In genomic region chr15:62306851-62307504, GRCh38 we compare ENCODE assay signal across 8 cellular contexts.
DNase-seq lines count a peak whose midpoint lies in the region; ATAC-seq and TF ChIP-seq lines count a peak whose summit lies in the region.

No MANE protein-coding gene starts in this region.

- H3K27ac Mint-ChIP-seq in CD14-positive monocyte (no peak overlapping the region), GM23338 (no peak overlapping the region)
- H3K27ac Mint-ChIP-seq in activated naive CD8-positive, alpha-beta T cell treated with anti-CD3 and anti-CD28 coated beads for 36 hours, result no peak overlapping the region
- no peak overlapping the region for H3K27ac Mint-ChIP-seq in activated T-helper 1 cell treated with anti-CD3 and anti-CD28 coated beads, Interleukin-12 subunit alpha, Interleukin-12 subunit beta, Interleukin-2, Interleukin-4 antibody, amounts not matched to agents 30 ng/mL and 10 ng/mL and 1 ng/mL, durations not matched to agents 14 hours and 24 hours and 36 hours

- H3K36me3 ChIP-seq in GM23338 (ENCODE audit: insufficient read depth), result no peaks in the 10 kb centered on the region

- H3K4me3 Mint-ChIP-seq in CD14-positive monocyte (no peak overlapping the region), GM23338 (no peak overlapping the region)
- peak overlapping the region; percentile 8 for H3K4me3 Mint-ChIP-seq in activated naive CD8-positive, alpha-beta T cell treated with anti-CD3 and anti-CD28 coated beads for 36 hours
- no peak overlapping the region for H3K4me3 Mint-ChIP-seq in activated T-helper 1 cell treated with anti-CD3 and anti-CD28 coated beads, Interleukin-12 subunit alpha, Interleukin-12 subunit beta, Interleukin-2, Interleukin-4 antibody, amounts not matched to agents 30 ng/mL and 10 ng/mL and 1 ng/mL, durations not matched to agents 14 hours and 24 hours and 36 hours

- H3K4me1 Mint-ChIP-seq in CD14-positive monocyte (peaks cover 5% of the 10 kb centered on the region), GM23338 (peaks cover 5% of the 10 kb centered on the region; the same call in 2 of the 3 replicates)
- peaks cover 7% of the 10 kb centered on the region for H3K4me1 Mint-ChIP-seq in activated naive CD8-positive, alpha-beta T cell treated with anti-CD3 and anti-CD28 coated beads for 36 hours
- peaks cover 7% of the 10 kb centered on the region for H3K4me1 Mint-ChIP-seq in activated T-helper 1 cell treated with anti-CD3 and anti-CD28 coated beads, Interleukin-12 subunit alpha, Interleukin-12 subunit beta, Interleukin-2, Interleukin-4 antibody, amounts not matched to agents 30 ng/mL and 10 ng/mL and 1 ng/mL, durations not matched to agents 14 hours and 24 hours and 36 hours (ENCODE audit: low read depth)

- H3F3A ChIP-seq in GM23338 (replicated peaks; ENCODE audit: low read depth), result no peaks in the 10 kb centered on the region

- no peaks in the 10 kb centered on the region for H3K9me2 ChIP-seq in GM23338 (ENCODE audit: insufficient read depth)

- H3K27me3 Mint-ChIP-seq in CD14-positive monocyte (ENCODE audit: low read depth in 3 of 3) (peaks cover 0 to 11% (median 8%) of the 10 kb centered on the region in 3 donors), GM23338 (ENCODE audit: insufficient read depth, low read depth, poor library complexity) (no peaks in the 10 kb centered on the region)
- peaks cover 69% of the 10 kb centered on the region for H3K27me3 Mint-ChIP-seq in activated naive CD8-positive, alpha-beta T cell treated with anti-CD3 and anti-CD28 coated beads for 36 hours
- peaks cover 36% of the 10 kb centered on the region for H3K27me3 Mint-ChIP-seq in activated T-helper 1 cell treated with anti-CD3 and anti-CD28 coated beads, Interleukin-12 subunit alpha, Interleukin-12 subunit beta, Interleukin-2, Interleukin-4 antibody, amounts not matched to agents 30 ng/mL and 10 ng/mL and 1 ng/mL, durations not matched to agents 14 hours and 24 hours and 36 hours (ENCODE audit: insufficient read depth)

- no peak overlapping the region for H3K4me3 ChIP-seq in GM23338

- H3K4me2 ChIP-seq in GM23338, result no peak overlapping the region

- H3K27me3 ChIP-seq in GM23338 (ENCODE audit: insufficient read depth), result no peaks in the 10 kb centered on the region

- ATAC-seq in GM23338 (peak; percentile 100), left cardiac atrium (peak; percentile 89 to 93), sciatic nerve (peak; percentile 92)

- intact Hi-C loops in CD14-positive monocyte (cut with micrococcal nuclease), result no loop called here
- intact Hi-C loops in left cardiac atrium (cut with DNase I), result loop anchor here in 1 of 2 donors (5.0 to 10.0 kb wide), 2 partner anchors 232 to 435 kb away; no protein-coding TSS in a partner anchor
- intact Hi-C loops in sciatic nerve (cut with DNase I), result no loop called here
- intact Hi-C loops in activated T-helper 1 cell treated with anti-CD3 and anti-CD28 coated beads, Interleukin-12 subunit alpha, Interleukin-12 subunit beta, Interleukin-2, Interleukin-4 antibody, amounts not matched to agents 30 ng/mL and 10 ng/mL and 1 ng/mL, durations not matched to agents 14 hours and 24 hours and 36 hours (cut with micrococcal nuclease), result loop anchor here (2.0 to 5.0 kb wide), 2 partner anchors 235 to 434 kb away; no protein-coding TSS in a partner anchor

- H4K20me1 ChIP-seq in GM23338 (replicated peaks; ENCODE audit: insufficient read depth), result no peaks in the 10 kb centered on the region

- H3K9me3 Mint-ChIP-seq in CD14-positive monocyte (peaks cover 0 to 7% (median 2%) of the 10 kb centered on the region in 7 donors), GM23338 (peaks cover 5% of the 10 kb centered on the region; the same call in 2 of the 3 replicates)
- H3K9me3 Mint-ChIP-seq in activated naive CD8-positive, alpha-beta T cell treated with anti-CD3 and anti-CD28 coated beads for 36 hours, result peaks cover under 1% of the 10 kb centered on the region
- no peaks in the 10 kb centered on the region for H3K9me3 Mint-ChIP-seq in activated T-helper 1 cell treated with anti-CD3 and anti-CD28 coated beads, Interleukin-12 subunit alpha, Interleukin-12 subunit beta, Interleukin-2, Interleukin-4 antibody, amounts not matched to agents 30 ng/mL and 10 ng/mL and 1 ng/mL, durations not matched to agents 14 hours and 24 hours and 36 hours

- no peak overlapping the region for H3K27ac ChIP-seq in GM23338 (ENCODE audit: low read depth)

- no peaks in the 10 kb centered on the region for H3K4me1 ChIP-seq in GM23338 (ENCODE audit: insufficient read depth)

- peak; percentile 35 for TF ChIP-seq CTCF in CD14-positive monocyte (IDR thresholded peaks at IDR 0.05)
- peak; percentile 76 to 84 for TF ChIP-seq CTCF in GM23338 (conservative IDR thresholded peaks at IDR 0.05; ENCODE audit: low read depth in 2 of 2)

- no peaks in the 10 kb centered on the region for H3K79me2 ChIP-seq in GM23338 (replicated peaks; ENCODE audit: insufficient read depth)

- no peak overlapping the region for H2AFZ ChIP-seq in GM23338

- DNase-seq in CD14-positive monocyte (ENCODE audit: low spot score), result no peak
- peak; percentile 96 for DNase-seq in GM23338 (ENCODE audit: low spot score)
- peak; percentile 42 for DNase-seq in NCI-H345 (lab: John Stamatoyannopoulos, UW)
- no peak for DNase-seq in activated naive CD8-positive, alpha-beta T cell treated with anti-CD3 and anti-CD28 coated beads for 36 hours
- DNase-seq in left cardiac atrium, result peak; percentile 61
- peak; percentile 64 for DNase-seq in sciatic nerve (ENCODE audit: low spot score)
- no peak for DNase-seq in activated T-helper 1 cell treated with anti-CD3 and anti-CD28 coated beads, Interleukin-12 subunit alpha, Interleukin-12 subunit beta, Interleukin-2, Interleukin-4 antibody, amounts not matched to agents 30 ng/mL and 10 ng/mL and 1 ng/mL, durations not matched to agents 14 hours and 24 hours and 36 hours (ENCODE audit: low spot score)
- no peak for DNase-seq in activated CD8-positive, alpha-beta memory T cell treated with anti-CD3 and anti-CD28 coated beads, Interleukin-2, amount 50 U/mL, for 4 hours

- no peaks in the 10 kb centered on the region for H3K36me3 Mint-ChIP-seq in CD14-positive monocyte
- no peaks in the 10 kb centered on the region for H3K36me3 Mint-ChIP-seq in GM23338 (ENCODE audit: low read depth)
- no peaks in the 10 kb centered on the region for H3K36me3 Mint-ChIP-seq in activated naive CD8-positive, alpha-beta T cell treated with anti-CD3 and anti-CD28 coated beads for 36 hours
- H3K36me3 Mint-ChIP-seq in activated T-helper 1 cell treated with anti-CD3 and anti-CD28 coated beads, Interleukin-12 subunit alpha, Interleukin-12 subunit beta, Interleukin-2, Interleukin-4 antibody, amounts not matched to agents 30 ng/mL and 10 ng/mL and 1 ng/mL, durations not matched to agents 14 hours and 24 hours and 36 hours (ENCODE audit: low read depth), result no peaks in the 10 kb centered on the region

TF ChIP-seq in GM23338, 12 proteins besides CTCF, POLR2A, EP300 and RAD21 (continues in another document):
- TF ChIP-seq ETS1 (IDR thresholded peaks at IDR 0.05), result no peak
- no peak for TF ChIP-seq REST (IDR thresholded peaks at IDR 0.05; ENCODE audit: unreplicated experiment)
- no peak for TF ChIP-seq ZNF114 (CRISPR knock-in tag; IDR thresholded peaks at IDR 0.05)
- no peak for TF ChIP-seq JUNB (IDR thresholded peaks at IDR 0.05; ENCODE audit: unreplicated experiment)
- TF ChIP-seq EZH2phosphoT487 (IDR thresholded peaks at IDR 0.05; ENCODE audit: unreplicated experiment), result no peak
- TF ChIP-seq EZH2 (IDR thresholded peaks at IDR 0.05; ENCODE audit: low read depth, unreplicated experiment), result no peak
- TF ChIP-seq STAT1 (IDR thresholded peaks at IDR 0.05; ENCODE audit: unreplicated experiment), result no peak

Comparison
In these comparisons a context has a peak if more than half of its experiments do, and no peak if none do; other contexts are left out.
1. DNase-seq: peak in GM23338 (single experiment), NCI-H345 (single experiment), left cardiac atrium (single experiment) and sciatic nerve (single experiment); none in CD14-positive monocyte (single experiment), activated naive CD8-positive, alpha-beta T cell treated with anti-CD3 and anti-CD28 coated beads for 36 hours (single experiment), activated T-helper 1 cell treated with anti-CD3 and anti-CD28 coated beads, Interleukin-12 subunit alpha, Interleukin-12 subunit beta, Interleukin-2, Interleukin-4 antibody, amounts not matched to agents 30 ng/mL and 10 ng/mL and 1 ng/mL, durations not matched to agents 14 hours and 24 hours and 36 hours (single experiment) and activated CD8-positive, alpha-beta memory T cell treated with anti-CD3 and anti-CD28 coated beads, Interleukin-2, amount 50 U/mL, for 4 hours (single experiment).
2. Peak in every context shown above with its lines, with median percentiles within 50 percentile points of each other: ATAC-seq.